1 cellular context compared by ENCODE assay signal in the genomic region with DNA sequence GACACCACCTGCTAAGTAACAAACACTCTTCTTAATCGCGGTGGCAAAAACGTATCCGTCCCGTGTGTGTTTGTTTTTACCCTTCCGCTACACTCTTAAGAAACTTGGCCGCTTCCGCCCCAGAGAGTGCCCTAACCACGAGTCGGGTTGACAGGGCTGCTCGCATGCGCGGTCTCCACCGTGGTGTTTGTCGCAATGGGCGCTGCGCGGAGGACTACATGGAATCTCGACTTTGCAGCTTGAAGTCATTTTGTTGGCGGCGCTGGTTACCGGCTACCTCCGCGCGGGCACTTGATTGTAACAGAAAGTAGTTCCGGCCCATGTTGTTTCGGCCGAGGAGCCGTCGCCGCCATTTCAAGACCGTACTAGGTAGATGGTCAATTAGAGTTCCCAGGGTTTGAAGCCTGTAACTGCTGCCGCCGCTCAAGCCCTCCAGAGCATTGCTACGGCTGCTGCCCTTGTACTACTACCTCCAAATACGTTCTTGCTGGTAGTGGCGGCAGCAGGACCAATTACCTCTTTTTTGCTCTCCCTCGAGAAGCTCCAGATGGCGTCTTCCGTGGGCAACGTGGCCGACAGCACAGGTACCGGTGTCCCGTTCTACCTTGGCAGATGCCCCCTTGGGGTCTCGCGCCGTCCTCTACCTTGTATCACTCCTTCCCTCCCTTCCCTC.
TF ChIP-seq lines count a peak whose summit lies in the region.

TSS of gene OGT (plus strand) at position 352 of the 673 bp plus-strand sequence. CDS start at position 548, 196 bp downstream.

TF ChIP-seq in K562, 482 proteins besides CTCF, POLR2A, EP300 and RAD21 (continued from another document and continues in another):
- TF ChIP-seq, protein P1, sequence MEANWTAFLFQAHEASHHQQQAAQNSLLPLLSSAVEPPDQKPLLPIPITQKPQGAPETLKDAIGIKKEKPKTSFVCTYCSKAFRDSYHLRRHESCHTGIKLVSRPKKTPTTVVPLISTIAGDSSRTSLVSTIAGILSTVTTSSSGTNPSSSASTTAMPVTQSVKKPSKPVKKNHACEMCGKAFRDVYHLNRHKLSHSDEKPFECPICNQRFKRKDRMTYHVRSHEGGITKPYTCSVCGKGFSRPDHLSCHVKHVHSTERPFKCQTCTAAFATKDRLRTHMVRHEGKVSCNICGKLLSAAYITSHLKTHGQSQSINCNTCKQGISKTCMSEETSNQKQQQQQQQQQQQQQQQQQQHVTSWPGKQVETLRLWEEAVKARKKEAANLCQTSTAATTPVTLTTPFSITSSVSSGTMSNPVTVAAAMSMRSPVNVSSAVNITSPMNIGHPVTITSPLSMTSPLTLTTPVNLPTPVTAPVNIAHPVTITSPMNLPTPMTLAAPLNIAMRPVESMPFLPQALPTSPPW (CRISPR knock-in tag; IDR thresholded peaks at IDR 0.05): peak; percentile 12
- TF ChIP-seq, protein P2, sequence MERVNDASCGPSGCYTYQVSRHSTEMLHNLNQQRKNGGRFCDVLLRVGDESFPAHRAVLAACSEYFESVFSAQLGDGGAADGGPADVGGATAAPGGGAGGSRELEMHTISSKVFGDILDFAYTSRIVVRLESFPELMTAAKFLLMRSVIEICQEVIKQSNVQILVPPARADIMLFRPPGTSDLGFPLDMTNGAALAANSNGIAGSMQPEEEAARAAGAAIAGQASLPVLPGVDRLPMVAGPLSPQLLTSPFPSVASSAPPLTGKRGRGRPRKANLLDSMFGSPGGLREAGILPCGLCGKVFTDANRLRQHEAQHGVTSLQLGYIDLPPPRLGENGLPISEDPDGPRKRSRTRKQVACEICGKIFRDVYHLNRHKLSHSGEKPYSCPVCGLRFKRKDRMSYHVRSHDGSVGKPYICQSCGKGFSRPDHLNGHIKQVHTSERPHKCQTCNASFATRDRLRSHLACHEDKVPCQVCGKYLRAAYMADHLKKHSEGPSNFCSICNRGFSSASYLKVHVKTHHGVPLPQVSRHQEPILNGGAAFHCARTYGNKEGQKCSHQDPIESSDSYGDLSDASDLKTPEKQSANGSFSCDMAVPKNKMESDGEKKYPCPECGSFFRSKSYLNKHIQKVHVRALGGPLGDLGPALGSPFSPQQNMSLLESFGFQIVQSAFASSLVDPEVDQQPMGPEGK (CRISPR knock-in tag; IDR thresholded peaks at IDR 0.05; ENCODE audit: borderline replicate concordance): no peak
- peak; percentile 49 for TF ChIP-seq NFIC (IDR thresholded peaks at IDR 0.05)
- TF ChIP-seq NCOA6 (IDR thresholded peaks at IDR 0.05): no peak
- no peak for TF ChIP-seq SFPQ (IDR thresholded peaks at IDR 0.05; ENCODE audit: low read depth, low read length)
- no peak for TF ChIP-seq SP2 (IDR thresholded peaks at IDR 0.05; ENCODE audit: extremely low read depth, low read depth, low read length, poor library complexity, severe bottlenecking)
- TF ChIP-seq, protein P3, sequence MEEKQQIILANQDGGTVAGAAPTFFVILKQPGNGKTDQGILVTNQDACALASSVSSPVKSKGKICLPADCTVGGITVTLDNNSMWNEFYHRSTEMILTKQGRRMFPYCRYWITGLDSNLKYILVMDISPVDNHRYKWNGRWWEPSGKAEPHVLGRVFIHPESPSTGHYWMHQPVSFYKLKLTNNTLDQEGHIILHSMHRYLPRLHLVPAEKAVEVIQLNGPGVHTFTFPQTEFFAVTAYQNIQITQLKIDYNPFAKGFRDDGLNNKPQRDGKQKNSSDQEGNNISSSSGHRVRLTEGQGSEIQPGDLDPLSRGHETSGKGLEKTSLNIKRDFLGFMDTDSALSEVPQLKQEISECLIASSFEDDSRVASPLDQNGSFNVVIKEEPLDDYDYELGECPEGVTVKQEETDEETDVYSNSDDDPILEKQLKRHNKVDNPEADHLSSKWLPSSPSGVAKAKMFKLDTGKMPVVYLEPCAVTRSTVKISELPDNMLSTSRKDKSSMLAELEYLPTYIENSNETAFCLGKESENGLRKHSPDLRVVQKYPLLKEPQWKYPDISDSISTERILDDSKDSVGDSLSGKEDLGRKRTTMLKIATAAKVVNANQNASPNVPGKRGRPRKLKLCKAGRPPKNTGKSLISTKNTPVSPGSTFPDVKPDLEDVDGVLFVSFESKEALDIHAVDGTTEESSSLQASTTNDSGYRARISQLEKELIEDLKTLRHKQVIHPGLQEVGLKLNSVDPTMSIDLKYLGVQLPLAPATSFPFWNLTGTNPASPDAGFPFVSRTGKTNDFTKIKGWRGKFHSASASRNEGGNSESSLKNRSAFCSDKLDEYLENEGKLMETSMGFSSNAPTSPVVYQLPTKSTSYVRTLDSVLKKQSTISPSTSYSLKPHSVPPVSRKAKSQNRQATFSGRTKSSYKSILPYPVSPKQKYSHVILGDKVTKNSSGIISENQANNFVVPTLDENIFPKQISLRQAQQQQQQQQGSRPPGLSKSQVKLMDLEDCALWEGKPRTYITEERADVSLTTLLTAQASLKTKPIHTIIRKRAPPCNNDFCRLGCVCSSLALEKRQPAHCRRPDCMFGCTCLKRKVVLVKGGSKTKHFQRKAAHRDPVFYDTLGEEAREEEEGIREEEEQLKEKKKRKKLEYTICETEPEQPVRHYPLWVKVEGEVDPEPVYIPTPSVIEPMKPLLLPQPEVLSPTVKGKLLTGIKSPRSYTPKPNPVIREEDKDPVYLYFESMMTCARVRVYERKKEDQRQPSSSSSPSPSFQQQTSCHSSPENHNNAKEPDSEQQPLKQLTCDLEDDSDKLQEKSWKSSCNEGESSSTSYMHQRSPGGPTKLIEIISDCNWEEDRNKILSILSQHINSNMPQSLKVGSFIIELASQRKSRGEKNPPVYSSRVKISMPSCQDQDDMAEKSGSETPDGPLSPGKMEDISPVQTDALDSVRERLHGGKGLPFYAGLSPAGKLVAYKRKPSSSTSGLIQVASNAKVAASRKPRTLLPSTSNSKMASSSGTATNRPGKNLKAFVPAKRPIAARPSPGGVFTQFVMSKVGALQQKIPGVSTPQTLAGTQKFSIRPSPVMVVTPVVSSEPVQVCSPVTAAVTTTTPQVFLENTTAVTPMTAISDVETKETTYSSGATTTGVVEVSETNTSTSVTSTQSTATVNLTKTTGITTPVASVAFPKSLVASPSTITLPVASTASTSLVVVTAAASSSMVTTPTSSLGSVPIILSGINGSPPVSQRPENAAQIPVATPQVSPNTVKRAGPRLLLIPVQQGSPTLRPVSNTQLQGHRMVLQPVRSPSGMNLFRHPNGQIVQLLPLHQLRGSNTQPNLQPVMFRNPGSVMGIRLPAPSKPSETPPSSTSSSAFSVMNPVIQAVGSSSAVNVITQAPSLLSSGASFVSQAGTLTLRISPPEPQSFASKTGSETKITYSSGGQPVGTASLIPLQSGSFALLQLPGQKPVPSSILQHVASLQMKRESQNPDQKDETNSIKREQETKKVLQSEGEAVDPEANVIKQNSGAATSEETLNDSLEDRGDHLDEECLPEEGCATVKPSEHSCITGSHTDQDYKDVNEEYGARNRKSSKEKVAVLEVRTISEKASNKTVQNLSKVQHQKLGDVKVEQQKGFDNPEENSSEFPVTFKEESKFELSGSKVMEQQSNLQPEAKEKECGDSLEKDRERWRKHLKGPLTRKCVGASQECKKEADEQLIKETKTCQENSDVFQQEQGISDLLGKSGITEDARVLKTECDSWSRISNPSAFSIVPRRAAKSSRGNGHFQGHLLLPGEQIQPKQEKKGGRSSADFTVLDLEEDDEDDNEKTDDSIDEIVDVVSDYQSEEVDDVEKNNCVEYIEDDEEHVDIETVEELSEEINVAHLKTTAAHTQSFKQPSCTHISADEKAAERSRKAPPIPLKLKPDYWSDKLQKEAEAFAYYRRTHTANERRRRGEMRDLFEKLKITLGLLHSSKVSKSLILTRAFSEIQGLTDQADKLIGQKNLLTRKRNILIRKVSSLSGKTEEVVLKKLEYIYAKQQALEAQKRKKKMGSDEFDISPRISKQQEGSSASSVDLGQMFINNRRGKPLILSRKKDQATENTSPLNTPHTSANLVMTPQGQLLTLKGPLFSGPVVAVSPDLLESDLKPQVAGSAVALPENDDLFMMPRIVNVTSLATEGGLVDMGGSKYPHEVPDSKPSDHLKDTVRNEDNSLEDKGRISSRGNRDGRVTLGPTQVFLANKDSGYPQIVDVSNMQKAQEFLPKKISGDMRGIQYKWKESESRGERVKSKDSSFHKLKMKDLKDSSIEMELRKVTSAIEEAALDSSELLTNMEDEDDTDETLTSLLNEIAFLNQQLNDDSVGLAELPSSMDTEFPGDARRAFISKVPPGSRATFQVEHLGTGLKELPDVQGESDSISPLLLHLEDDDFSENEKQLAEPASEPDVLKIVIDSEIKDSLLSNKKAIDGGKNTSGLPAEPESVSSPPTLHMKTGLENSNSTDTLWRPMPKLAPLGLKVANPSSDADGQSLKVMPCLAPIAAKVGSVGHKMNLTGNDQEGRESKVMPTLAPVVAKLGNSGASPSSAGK (IDR thresholded peaks at IDR 0.05): 0 out of 2 replicates have a peak, but pooled peaks have one; percentile 60
- TF ChIP-seq, protein P4, sequence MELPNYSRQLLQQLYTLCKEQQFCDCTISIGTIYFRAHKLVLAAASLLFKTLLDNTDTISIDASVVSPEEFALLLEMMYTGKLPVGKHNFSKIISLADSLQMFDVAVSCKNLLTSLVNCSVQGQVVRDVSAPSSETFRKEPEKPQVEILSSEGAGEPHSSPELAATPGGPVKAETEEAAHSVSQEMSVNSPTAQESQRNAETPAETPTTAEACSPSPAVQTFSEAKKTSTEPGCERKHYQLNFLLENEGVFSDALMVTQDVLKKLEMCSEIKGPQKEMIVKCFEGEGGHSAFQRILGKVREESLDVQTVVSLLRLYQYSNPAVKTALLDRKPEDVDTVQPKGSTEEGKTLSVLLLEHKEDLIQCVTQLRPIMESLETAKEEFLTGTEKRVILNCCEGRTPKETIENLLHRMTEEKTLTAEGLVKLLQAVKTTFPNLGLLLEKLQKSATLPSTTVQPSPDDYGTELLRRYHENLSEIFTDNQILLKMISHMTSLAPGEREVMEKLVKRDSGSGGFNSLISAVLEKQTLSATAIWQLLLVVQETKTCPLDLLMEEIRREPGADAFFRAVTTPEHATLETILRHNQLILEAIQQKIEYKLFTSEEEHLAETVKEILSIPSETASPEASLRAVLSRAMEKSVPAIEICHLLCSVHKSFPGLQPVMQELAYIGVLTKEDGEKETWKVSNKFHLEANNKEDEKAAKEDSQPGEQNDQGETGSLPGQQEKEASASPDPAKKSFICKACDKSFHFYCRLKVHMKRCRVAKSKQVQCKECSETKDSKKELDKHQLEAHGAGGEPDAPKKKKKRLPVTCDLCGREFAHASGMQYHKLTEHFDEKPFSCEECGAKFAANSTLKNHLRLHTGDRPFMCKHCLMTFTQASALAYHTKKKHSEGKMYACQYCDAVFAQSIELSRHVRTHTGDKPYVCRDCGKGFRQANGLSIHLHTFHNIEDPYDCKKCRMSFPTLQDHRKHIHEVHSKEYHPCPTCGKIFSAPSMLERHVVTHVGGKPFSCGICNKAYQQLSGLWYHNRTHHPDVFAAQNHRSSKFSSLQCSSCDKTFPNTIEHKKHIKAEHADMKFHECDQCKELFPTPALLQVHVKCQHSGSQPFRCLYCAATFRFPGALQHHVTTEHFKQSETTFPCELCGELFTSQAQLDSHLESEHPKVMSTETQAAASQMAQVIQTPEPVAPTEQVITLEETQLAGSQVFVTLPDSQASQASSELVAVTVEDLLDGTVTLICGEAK (IDR thresholded peaks at IDR 0.05): peak; percentile 53
- TF ChIP-seq, protein P4 (CRISPR knock-in tag; IDR thresholded peaks at IDR 0.05): no peak
- TF ChIP-seq EGR1 (conservative IDR thresholded peaks at IDR 0.05): no peak
- TF ChIP-seq FOXK2 (conservative IDR thresholded peaks at IDR 0.05 in 1 of 2, IDR thresholded peaks at IDR 0.05 in 1 of 2; ENCODE audit: low read depth in 2 of 2): peak; percentile 87 to 88
- 0 out of 4 replicates have a peak, but pooled peaks of 1 of the 2 experiments have one; percentile 26 for TF ChIP-seq KDM1A (IDR thresholded peaks at IDR 0.05)
- TF ChIP-seq DACH1 (IDR thresholded peaks at IDR 0.05; ENCODE audit: partially characterized antibody): no peak
- TF ChIP-seq ZNF79 (CRISPR knock-in tag; IDR thresholded peaks at IDR 0.05; ENCODE audit: low read depth): no peak
- TF ChIP-seq SUPT5H (IDR thresholded peaks at IDR 0.05): peak; percentile 87
- no peak for TF ChIP-seq SLC30A9 (CRISPR knock-in tag; IDR thresholded peaks at IDR 0.05)
- TF ChIP-seq ZFP1 (CRISPR knock-in tag; IDR thresholded peaks at IDR 0.05): no peak
- no peak for TF ChIP-seq SREBF2 (CRISPR knock-in tag; IDR thresholded peaks at IDR 0.05)
